Comparison of ENCODE assay signal across 25 cellular contexts in genomic region chr10:85915245-85915846, GRCh38.
"Had no signal": no experiment of that assay in that cellular context is flagged by ENCODE, and none has a peak within 500 bp of the region (broad histone marks: within the 10 kb centered on the region; RNA-seq: fewer than 3 reads in every experiment).

No MANE protein-coding gene starts in this region.

- H3K36me3 Mint-ChIP-seq: mesothelial cell of epicardium; natural killer cell treated with Interleukin-12 subunit alpha and Interleukin-12 subunit beta and Interleukin-15 and Interleukin-18, amount 100 ng/mL, for 72 hours; neural progenitor cell; stimulated activated effector memory CD8-positive, alpha-beta T cell treated with anti-CD3 and anti-CD28 coated beads, Interleukin-12 subunit alpha, Interleukin-12 subunit beta, amount 100 ng/mL, for 72 hours; type B pancreatic cell had no signal

- H3K4me2 ChIP-seq: neural progenitor cell had no signal

- H3K4me3 Mint-ChIP-seq: mesothelial cell of epicardium; natural killer cell treated with Interleukin-12 subunit alpha and Interleukin-12 subunit beta and Interleukin-15 and Interleukin-18, amount 100 ng/mL, for 72 hours; neural progenitor cell; stimulated activated effector memory CD8-positive, alpha-beta T cell treated with anti-CD3 and anti-CD28 coated beads, Interleukin-12 subunit alpha, Interleukin-12 subunit beta, amount 100 ng/mL, for 72 hours; type B pancreatic cell had no signal

- H3K9me3 ChIP-seq: colonic mucosa, heart left ventricle, ovary, suprapubic skin, thyroid gland, uterus had no signal

- H3K4me3 ChIP-seq: colonic mucosa, heart left ventricle, neural progenitor cell, ovary, suprapubic skin, thyroid gland, uterus had no signal

- H3K9me3 Mint-ChIP-seq: mesothelial cell of epicardium; natural killer cell treated with Interleukin-12 subunit alpha and Interleukin-12 subunit beta and Interleukin-15 and Interleukin-18, amount 100 ng/mL, for 72 hours; neural progenitor cell; stimulated activated effector memory CD8-positive, alpha-beta T cell treated with anti-CD3 and anti-CD28 coated beads, Interleukin-12 subunit alpha, Interleukin-12 subunit beta, amount 100 ng/mL, for 72 hours; type B pancreatic cell had no signal

- H3K4me1 Mint-ChIP-seq: stimulated activated effector memory CD8-positive, alpha-beta T cell treated with anti-CD3 and anti-CD28 coated beads, Interleukin-12 subunit alpha, Interleukin-12 subunit beta, amount 100 ng/mL, for 72 hours had no signal

- H3K36me3 ChIP-seq: colonic mucosa, heart left ventricle, neural progenitor cell, ovary, suprapubic skin, thyroid gland, uterus had no signal

- H2AFZ ChIP-seq: neural progenitor cell had no signal

- H3K27ac ChIP-seq: colonic mucosa, heart left ventricle, neural progenitor cell, ovary, suprapubic skin, thyroid gland, uterus had no signal

- H3K4me1 ChIP-seq: colonic mucosa, neural progenitor cell, suprapubic skin, uterus had no signal

- H3K9ac ChIP-seq: neural progenitor cell had no signal

- FAIRE-seq: frontal cortex, islet of Langerhans had no signal

- ATAC-seq: esophagus mucosa; heart left ventricle; left lobe of liver; natural killer cell treated with Interleukin-12 subunit alpha and Interleukin-12 subunit beta and Interleukin-15 and Interleukin-18, amount 100 ng/mL, for 72 hours; right cardiac atrium; stimulated activated effector memory CD8-positive, alpha-beta T cell treated with anti-CD3 and anti-CD28 coated beads, Interleukin-12 subunit alpha, Interleukin-12 subunit beta, amount 100 ng/mL, for 72 hours; stimulated activated naive CD8-positive, alpha-beta T cell treated with anti-CD3 and anti-CD28 coated beads, Interleukin-15, Interleukin-2, amounts not matched to agents 100 U/mL and 50 U/mL, for 24 hours had no signal

- DNase-seq: colonic mucosa; effector CD4-positive, alpha-beta T cell; heart left ventricle; hippocampal formation; kidney glomerular epithelial cell; mammary epithelial cell; nucleus accumbens; ovary; right cardiac atrium; stimulated activated CD4-positive, alpha-beta T cell treated with anti-CD3 and anti-CD28 coated beads, Interleukin-4, amount 100 ng/mL, for 1 hour; stimulated activated CD8-positive, alpha-beta memory T cell treated with anti-CD3 and anti-CD28 coated beads, Interleukin-4, amount 100 ng/mL, for 48 hours; stimulated activated naive CD8-positive, alpha-beta T cell treated with anti-CD3 and anti-CD28 coated beads, Interleukin-15, Interleukin-2, amounts not matched to agents 100 U/mL and 50 U/mL, for 24 hours; thyroid gland; uterus had no signal

- H3K27me3 ChIP-seq: colonic mucosa, heart left ventricle, neural progenitor cell, ovary, suprapubic skin, thyroid gland, uterus had no signal

- H3K27ac Mint-ChIP-seq: mesothelial cell of epicardium; natural killer cell treated with Interleukin-12 subunit alpha and Interleukin-12 subunit beta and Interleukin-15 and Interleukin-18, amount 100 ng/mL, for 72 hours; progenitor cell of endocrine pancreas; stimulated activated effector memory CD8-positive, alpha-beta T cell treated with anti-CD3 and anti-CD28 coated beads, Interleukin-12 subunit alpha, Interleukin-12 subunit beta, amount 100 ng/mL, for 72 hours; type B pancreatic cell had no signal
